In genomic region chr12:89706551-89707348, GRCh38 we compare ENCODE assay signal across 8 cellular contexts. TPM values are rescaled to one million over a fixed set of nuclear protein-coding genes. Genes with fewer than 3 reads are reported as not detected.
DNase-seq lines count a peak whose midpoint lies in the region; ATAC-seq and TF ChIP-seq lines count a peak whose summit lies in the region.

No MANE protein-coding gene starts in this region.

- H3K36me3 Mint-ChIP-seq in nephron (ENCODE audit: low read depth): no peaks in the 10 kb centered on the region

- CTCF ChIA-PET in A673 (lab: Charles Lee): interaction anchor here (0.6 to 0.7 kb wide), 2 partner anchors 166 to 856 kb away, joined by 3 read pairs; no protein-coding TSS in a partner anchor

- no peak overlapping the region for H3K27ac ChIP-seq in A673 (ENCODE audit: low read depth, low read length, poor library complexity, severe bottlenecking)
- H3K27ac ChIP-seq in effector memory CD4-positive, alpha-beta T cell (ENCODE audit: insufficient read depth, low read length, poor library complexity, severe bottlenecking): peak overlapping the region; percentile 96

- H3K9me3 Mint-ChIP-seq in nephron: no peaks in the 10 kb centered on the region

- peak overlapping the region; percentile 93 to 100 (median 97) for H3K4me3 Mint-ChIP-seq in nephron

- no peak for ATAC-seq in GM18870 (IDR thresholded peaks at IDR 0.05; ENCODE audit: unreplicated experiment)

- H3K36me3 ChIP-seq in A673 (ENCODE audit: insufficient read depth, low read length, poor library complexity, severe bottlenecking): no peaks in the 10 kb centered on the region
- H3K36me3 ChIP-seq in effector memory CD4-positive, alpha-beta T cell (ENCODE audit: control insufficient read depth, insufficient read depth, low read length): no peaks in the 10 kb centered on the region

- no peak for TF ChIP-seq CTCF in A673 (conservative IDR thresholded peaks at IDR 0.05; ENCODE audit: low read depth, low read length)
- no peak for TF ChIP-seq CTCF in GM12864 (IDR thresholded peaks at IDR 0.05; ENCODE audit: low read depth, low read length, missing control alignments)
- no peak for TF ChIP-seq CTCF in nephron (IDR thresholded peaks at IDR 0.05; ENCODE audit: unreplicated experiment in 3 of 3)

- peaks cover 17% of the 10 kb centered on the region for H3K4me1 ChIP-seq in A673 (ENCODE audit: insufficient read depth, low read length, poor library complexity, severe bottlenecking)
- peaks cover 32% of the 10 kb centered on the region for H3K4me1 ChIP-seq in effector memory CD4-positive, alpha-beta T cell (ENCODE audit: control insufficient read depth, insufficient read depth, low read length, poor library complexity, severe bottlenecking)

- H3K27me3 ChIP-seq in A673 (replicated peaks; ENCODE audit: insufficient read depth, low read depth, low read length, poor library complexity): no peaks in the 10 kb centered on the region
- H3K27me3 ChIP-seq in effector memory CD4-positive, alpha-beta T cell (replicated peaks; ENCODE audit: control insufficient read depth, insufficient read depth, low read length, poor library complexity, severe bottlenecking): no peaks in the 10 kb centered on the region

- H3K4me1 Mint-ChIP-seq in nephron: peaks cover 46% of the 10 kb centered on the region

- H3K4me3 ChIP-seq in A673 (ENCODE audit: low read depth, low read length, poor library complexity, severe bottlenecking) (peak overlapping the region; percentile 89), GM12864 (ENCODE audit: low read depth, low read length) (peak overlapping the region; percentile 67)
- peak overlapping the region; percentile 97 for H3K4me3 ChIP-seq in effector memory CD4-positive, alpha-beta T cell (ENCODE audit: insufficient read depth, low read depth, low read length, poor library complexity, severe bottlenecking)

- POLR2A ChIA-PET in A673 (lab: Charles Lee; ENCODE audit: low non-redundant PET): no interaction called here

- H3K27ac Mint-ChIP-seq in nephron: peak overlapping the region; percentile 83 to 97 (median 92)

- no peaks in the 10 kb centered on the region for H3K9me3 ChIP-seq in A673 (ENCODE audit: low read depth, low read length, poor library complexity, severe bottlenecking)
- no peaks in the 10 kb centered on the region for H3K9me3 ChIP-seq in effector memory CD4-positive, alpha-beta T cell (ENCODE audit: control insufficient read depth, low read length)

- H3K27me3 Mint-ChIP-seq in nephron (ENCODE audit: low read depth): no peaks in the 10 kb centered on the region

- intact Hi-C loops in A673 (cut with micrococcal nuclease; ENCODE audit: unreplicated experiment): loop anchor here (5.0 to 10.0 kb wide), 3 partner anchors 164 to 1148 kb away; no protein-coding TSS in a partner anchor

- BruUV-seq in A673 (replicated peaks; lab: Mats Ljungman, UMichigan): TSS peak; percentile 25

- DNase-seq in A673 (ENCODE audit: low spot score): no peak
- no peak for DNase-seq in GM12864 (ENCODE audit: low read depth)
- DNase-seq in RKO (ENCODE audit: low spot score): peak; percentile 40
- no peak for DNase-seq in effector memory CD4-positive, alpha-beta T cell
- no peak for DNase-seq in effector CD4-positive, alpha-beta T cell
- no peak for DNase-seq in NCI-H2196 treated with DMSO at 0.1 percent for 48 hours (lab: John Stamatoyannopoulos, UW; ENCODE audit: unreplicated experiment)

RNA-seq across cellular contexts. Expression of gene ATP2B1, which starts 1.9 kb away (rescaled TPM):
- total RNA-seq in A673 (2021): 37.0 and 44.2 TPM in 2 replicates
